Comparison of ENCODE assay signal across 8 cellular contexts in genomic region chr12:55831407-55831880, GRCh38. TPM values are rescaled to one million over a fixed set of nuclear protein-coding genes. Genes with fewer than 3 reads are reported as not detected.
DNase-seq lines count a peak whose midpoint lies in the region; ATAC-seq and TF ChIP-seq lines count a peak whose summit lies in the region.

No MANE protein-coding gene starts in this region.

- no peak for TF ChIP-seq CTCF in left ventricle myocardium inferior (IDR thresholded peaks at IDR 0.05; ENCODE audit: borderline replicate concordance)
- TF ChIP-seq CTCF in uterus (IDR thresholded peaks at IDR 0.05) = no peak

- DNase-seq in left ventricle myocardium inferior (no peak), Right ventricle myocardium superior (no peak), uterus (no peak), RPMI8226 (no peak), NCI-H2196 (lab: John Stamatoyannopoulos, UW; ENCODE audit: unreplicated experiment) (no peak), AG20443 (ENCODE audit: low spot score) (no peak)

- no peak for ATAC-seq in Right ventricle myocardium superior (ENCODE audit: poor library complexity)

- intact Hi-C loops in left ventricle myocardium inferior (cut with micrococcal nuclease) = no loop called here
- intact Hi-C loops in Right ventricle myocardium superior (cut with DNase I) = loop anchor here (5.0 kb wide), 1 partner anchor 96 kb away; the partner anchor contains the start of gene PYM1
- intact Hi-C loops in uterus (cut with DNase I; ENCODE audit: low total_unique reads) = no loop called here

- peaks cover 63% of the 10 kb centered on the region for H3K4me1 ChIP-seq in left ventricle myocardium inferior
- H3K4me1 ChIP-seq in muscle layer of colon (ENCODE audit: insufficient read depth, low read length) = peaks cover 23% of the 10 kb centered on the region
- H3K4me1 ChIP-seq in uterus = peaks cover 0 to 12% of the 10 kb centered on the region in 2 donors

- H3K4me3 ChIP-seq in left ventricle myocardium inferior = peak overlapping the region; percentile 97
- peak overlapping the region in 1 of 2 donors; percentile 79 for H3K4me3 ChIP-seq in muscle layer of colon (ENCODE audit: low read depth in 1 of 2, low read length in 2 of 2)
- H3K4me3 ChIP-seq in uterus = peak overlapping the region; percentile 66 to 98

- no peak for TF ChIP-seq POLR2A in uterus (IDR thresholded peaks at IDR 0.05)

- H3K36me3 ChIP-seq in left ventricle myocardium inferior (no peaks in the 10 kb centered on the region), muscle layer of colon (ENCODE audit: insufficient read depth, low read length) (peaks cover 11% of the 10 kb centered on the region), uterus (no peaks in the 10 kb centered on the region)

- H3K9me3 ChIP-seq in left ventricle myocardium inferior (replicated peaks) (no peaks in the 10 kb centered on the region), muscle layer of colon (ENCODE audit: low read length) (no peaks in the 10 kb centered on the region), uterus (no peaks in the 10 kb centered on the region)

- peak overlapping the region; percentile 71 for H3K9ac ChIP-seq in muscle layer of colon (ENCODE audit: low read length)

- H3K27ac ChIP-seq in left ventricle myocardium inferior (replicated peaks) (peak overlapping the region; percentile 96), cingulate gyrus (ENCODE audit: low read depth, low read length) (peak overlapping the region; percentile 99), muscle layer of colon (ENCODE audit: low read depth, low read length) (peak overlapping the region; percentile 74), uterus (peak overlapping the region; percentile 94 to 95)

- H3K27me3 ChIP-seq in left ventricle myocardium inferior (ENCODE audit: low read depth) (no peaks in the 10 kb centered on the region), muscle layer of colon (ENCODE audit: control insufficient read depth in 1 of 2, insufficient read depth in 2 of 2, low read length in 2 of 2) (no peaks in the 10 kb centered on the region), uterus (no peaks in the 10 kb centered on the region)

RNA-seq across cellular contexts. Expression of gene DNAJC14, which starts 2.1 kb away (rescaled TPM):
- total RNA-seq in left ventricle myocardium inferior = 18.6 TPM
- 17.2 TPM for total RNA-seq in Right ventricle myocardium superior
- 100 to 1,000 TPM in 1 of 4 donors, 10 to 100 TPM in 2, 1 to 10 TPM in 1; 4.1 to 100 (median 40.2) TPM for total RNA-seq in uterus

RNA-seq across cellular contexts. Expression of gene MMP19, which starts 11.3 kb away (rescaled TPM):
- total RNA-seq in left ventricle myocardium inferior = 2.2 TPM
- 3.4 TPM for total RNA-seq in Right ventricle myocardium superior
- 10 to 100 TPM in 2 of 4 donors, 1 to 10 TPM in 2; 5.6 to 36.6 (median 11.4) TPM for total RNA-seq in uterus

RNA-seq across cellular contexts. Expression of gene ORMDL2, which starts 13.6 kb away (rescaled TPM):
- total RNA-seq in left ventricle myocardium inferior = 13.3 TPM
- 11.6 TPM for total RNA-seq in Right ventricle myocardium superior
- total RNA-seq in uterus = 10 to 100 TPM in 1 of 4 donors, 1 to 10 TPM in 3; 1.3 to 38.6 (median 7.5) TPM

RNA-seq across cellular contexts. Expression of gene SARNP, which starts 13.9 kb away (rescaled TPM):
- 53.2 TPM for total RNA-seq in left ventricle myocardium inferior
- 48.0 TPM for total RNA-seq in Right ventricle myocardium superior
- 100 to 1,000 TPM in 1 of 4 donors, 10 to 100 TPM in 3; 45.9 to 106 (median 66.6) TPM for total RNA-seq in uterus
